ENCODE assay signal across 14 cellular contexts in genomic region chr4:40425799-40426574, GRCh38.
DNase-seq lines count a peak whose midpoint lies in the region; ATAC-seq and TF ChIP-seq lines count a peak whose summit lies in the region.
"Had no signal": no experiment of that assay in that cellular context is flagged by ENCODE, and none has a peak within 500 bp of the region (broad histone marks: within the 10 kb centered on the region; RNA-seq: fewer than 3 reads in every experiment).

No MANE protein-coding gene starts in this region.

- no peaks in the 10 kb centered on the region for H3K27me3 Mint-ChIP-seq in activated naive CD4-positive, alpha-beta T cell treated with anti-CD3 and anti-CD28 coated beads, Interleukin-2, amount 10 ng/mL, durations not matched to agents 7 days and 5 days
- H3K27me3 Mint-ChIP-seq: CD4-positive, CD25-positive, alpha-beta regulatory T cell had no signal

- WGBS in right lobe of liver (ENCODE audit: insufficient coverage, low coverage, low lambda C conversion rate, missing lambda C conversion rate) = 92% methylated on average over 20 of the region's 24 CpGs

- no peak for TF ChIP-seq CTCF in right lobe of liver (IDR thresholded peaks at IDR 0.05)

- CTCF ChIA-PET in activated naive CD4-positive, alpha-beta T cell treated with anti-CD3 and anti-CD28 coated beads, Interleukin-2, amount 10 ng/mL, durations not matched to agents 7 days and 5 days (lab: Charles Lee) = interaction anchor here (1.2 kb wide), 1 partner anchor 121 kb away, joined by 3 read pairs; no protein-coding TSS in a partner anchor

- TF ChIP-seq POLR2A in right lobe of liver (IDR thresholded peaks at IDR 0.05) = no peak

- H3K4me3 ChIP-seq in right lobe of liver = no peak overlapping the region
- H3K4me3 ChIP-seq: BLaER1, GM12878, HAP-1 had no signal

- H3K4me1 Mint-ChIP-seq in activated naive CD4-positive, alpha-beta T cell treated with anti-CD3 and anti-CD28 coated beads, Interleukin-2, amount 10 ng/mL, durations not matched to agents 7 days and 5 days = peaks cover 31% of the 10 kb centered on the region

- H3K27ac Mint-ChIP-seq in activated naive CD4-positive, alpha-beta T cell treated with anti-CD3 and anti-CD28 coated beads, Interleukin-2, amount 10 ng/mL, durations not matched to agents 7 days and 5 days = peak overlapping the region; percentile 57
- H3K27ac Mint-ChIP-seq: CD4-positive, CD25-positive, alpha-beta regulatory T cell had no signal

- H3K4me1 ChIP-seq in right lobe of liver = peaks cover 0 to 10% (median 0%) of the 10 kb centered on the region in 4 donors
- H3K4me1 ChIP-seq: BLaER1, HAP-1 had no signal

- H3K9me3 ChIP-seq in right lobe of liver = no peaks in the 10 kb centered on the region
- H3K9me3 ChIP-seq: BLaER1, HAP-1 had no signal

- intact Hi-C loops in right lobe of liver (cut with DNase I) = no loop called here

- H3K36me3 ChIP-seq in right lobe of liver = peaks cover 12 to 64% (median 19%) of the 10 kb centered on the region in 4 donors
- H3K36me3 ChIP-seq: BLaER1, HAP-1 had no signal

- H3K27me3 ChIP-seq in right lobe of liver = no peaks in the 10 kb centered on the region
- H3K27me3 ChIP-seq: BLaER1 had no signal

- no peak for DNase-seq in activated naive CD4-positive, alpha-beta T cell treated with anti-CD3 and anti-CD28 coated beads, Interleukin-2, amount 10 ng/mL, durations not matched to agents 7 days and 5 days
- DNase-seq in activated naive CD4-positive, alpha-beta T cell treated with anti-CD3 and anti-CD28 coated beads, Interleukin-2, amount 50 U/mL, for 16 hours = no peak
- DNase-seq in right lobe of liver = no peak
- DNase-seq in stimulated activated CD4-positive, alpha-beta T cell treated with anti-CD3 and anti-CD28 coated beads, Interleukin-15, amount 100 ng/mL, for 24 hours = no peak
- no peak for DNase-seq in SKM-1 treated with dmso at 0.1 percent for 144 hours (lab: John Stamatoyannopoulos, UW; ENCODE audit: unreplicated experiment)
- DNase-seq: 8988T; AML-193; CD4-positive, CD25-positive, alpha-beta regulatory T cell; DMS53 had no signal

- peaks cover 33% of the 10 kb centered on the region for H3K36me3 Mint-ChIP-seq in activated naive CD4-positive, alpha-beta T cell treated with anti-CD3 and anti-CD28 coated beads, Interleukin-2, amount 10 ng/mL, durations not matched to agents 7 days and 5 days
- H3K36me3 Mint-ChIP-seq: CD4-positive, CD25-positive, alpha-beta regulatory T cell had no signal

- H3K9me3 Mint-ChIP-seq in activated naive CD4-positive, alpha-beta T cell treated with anti-CD3 and anti-CD28 coated beads, Interleukin-2, amount 10 ng/mL, durations not matched to agents 7 days and 5 days = peaks cover 4% of the 10 kb centered on the region

- H3K27ac ChIP-seq in right lobe of liver = no peak overlapping the region
- H3K27ac ChIP-seq: BLaER1 had no signal

- ATAC-seq in esophagus mucosa (peak; percentile 7), right lobe of liver (peak; percentile 8 to 26 (median 14)), GM18861 (IDR thresholded peaks at IDR 0.05; ENCODE audit: unreplicated experiment) (no peak)
- ATAC-seq: GM12878 had no signal

- H3K4me3 Mint-ChIP-seq in activated naive CD4-positive, alpha-beta T cell treated with anti-CD3 and anti-CD28 coated beads, Interleukin-2, amount 10 ng/mL, durations not matched to agents 7 days and 5 days = no peak overlapping the region
- H3K4me3 Mint-ChIP-seq: CD4-positive, CD25-positive, alpha-beta regulatory T cell had no signal
